In genomic region chr7:140230862-140231778, GRCh38 we compare ENCODE assay signal across 8 cellular contexts. TPM values are rescaled to one million over a fixed set of nuclear protein-coding genes. Genes with fewer than 3 reads are reported as not detected.
DNase-seq lines count a peak whose midpoint lies in the region; ATAC-seq and TF ChIP-seq lines count a peak whose summit lies in the region.

No MANE protein-coding gene starts in this region.

- H3K79me1 ChIP-seq in H9 (ENCODE audit: insufficient read depth, low read depth, low read length, poor library complexity, severe bottlenecking), result no peaks in the 10 kb centered on the region

- intact Hi-C loops in A673 (cut with micrococcal nuclease; ENCODE audit: unreplicated experiment) (no loop called here), Panc1 (cut with micrococcal nuclease; ENCODE audit: unreplicated experiment) (no loop called here), transverse colon (cut with DNase I; ENCODE audit: low total_unique reads) (loop anchor here (5.0 kb wide), 1 partner anchor 54 kb away; the partner anchor contains the start of gene KDM7A)

- H3K23ac ChIP-seq in H9 (ENCODE audit: insufficient read length, low read depth, low read length), result no peak overlapping the region

- in situ Hi-C loops in Panc1 (cut with HindIII; ENCODE audit: low pct_unique_long_range_greater_than_20kb, low sequenced_read_pairs) (no loop called here), transverse colon (cut with MboI; ENCODE audit: low pct_ligation_motif_present in 1 of 4, low pct_unique_long_range_greater_than_20kb in 1 of 4, low sequenced_read_pairs in 3 of 4) (no loop called here)

- no peaks in the 10 kb centered on the region for H3K79me2 ChIP-seq in H9 (ENCODE audit: insufficient read depth, low read length)

- BruUV-seq in A673 (replicated peaks; lab: Mats Ljungman, UMichigan) (no TSS peak), Panc1 (replicated peaks; lab: Mats Ljungman, UMichigan) (no TSS peak)

- TF ChIP-seq POLR2A in gastroesophageal sphincter (IDR thresholded peaks at IDR 0.05), result no peak
- TF ChIP-seq POLR2A in transverse colon (IDR thresholded peaks at IDR 0.05), result peak; percentile 52

- H3K27me3 Mint-ChIP-seq in H9 (ENCODE audit: low read depth), result peaks cover 26% of the 10 kb centered on the region

- H4K20me1 ChIP-seq in H9 (ENCODE audit: control insufficient read depth, insufficient read depth, insufficient read length), result no peaks in the 10 kb centered on the region

- no peak overlapping the region for H4K5ac ChIP-seq in H9 (ENCODE audit: insufficient read length, low read depth, low read length)

- H2BK5ac ChIP-seq in H9 (ENCODE audit: insufficient read length, low read length), result no peak overlapping the region

- no peak overlapping the region for H3K18ac ChIP-seq in H9 (ENCODE audit: insufficient read length, low read depth, low read length)

- no peak overlapping the region for H2AFZ ChIP-seq in H9 (ENCODE audit: low read length)

- H3K4me3 ChIP-seq in A673 (ENCODE audit: low read depth, low read length, poor library complexity, severe bottlenecking) (peak overlapping the region; percentile 51), Panc1 (ENCODE audit: low read depth in 2 of 2, low read length in 2 of 2) (peak overlapping the region; percentile 52 to 68), gastroesophageal sphincter (peak overlapping the region; percentile 40 to 65), transverse colon (peak overlapping the region; percentile 33 to 56 (median 48))

- H3K27ac ChIP-seq in A673 (ENCODE audit: low read depth, low read length, poor library complexity, severe bottlenecking) (no peak overlapping the region), H9 (ENCODE audit: insufficient read length, low read depth, low read length) (no peak overlapping the region), Panc1 (ENCODE audit: low read length) (no peak overlapping the region), gastroesophageal sphincter (peak overlapping the region in 2 of 4 donors; percentile 43 to 54), transverse colon (peak overlapping the region; percentile 89 to 96 (median 90))

- H2BK20ac ChIP-seq in H9 (ENCODE audit: low read depth, low read length, poor library complexity, severe bottlenecking), result no peak overlapping the region

- H3K9me3 ChIP-seq in A673 (ENCODE audit: low read depth, low read length, poor library complexity, severe bottlenecking) (no peaks in the 10 kb centered on the region), H9 (ENCODE audit: control insufficient read depth, low read depth, low read length) (no peaks in the 10 kb centered on the region), Panc1 (ENCODE audit: control insufficient read depth, insufficient read depth, low read depth, low read length) (no peaks in the 10 kb centered on the region), gastroesophageal sphincter (no peaks in the 10 kb centered on the region), transverse colon (no peaks in the 10 kb centered on the region)

- peak overlapping the region; percentile 78 to 87 for H3K4me3 Mint-ChIP-seq in H9

- no peak overlapping the region for H4K8ac ChIP-seq in H9 (replicated peaks; ENCODE audit: insufficient read length, low read depth, low read length)

- H3K9ac ChIP-seq in H9 (ENCODE audit: extremely low read depth, insufficient read length, low read length), result no peak overlapping the region

- no peak overlapping the region; the same call in 1 of the 2 replicates for H2BK15ac ChIP-seq in H9 (ENCODE audit: low read depth, low read length)

- CTCF ChIA-PET in A673 (lab: Charles Lee) (no interaction called here), Panc1 (lab: Charles Lee) (no interaction called here)

- H3K27ac Mint-ChIP-seq in H9, result peak overlapping the region in 1 of 3 experiments; percentile 64; a peak in 2 of 7 replicates

- H3T11ph ChIP-seq in H9 (ENCODE audit: low read length), result no peak overlapping the region

- H3K4ac ChIP-seq in H9 (ENCODE audit: low read depth, low read length), result no peak overlapping the region

- no peaks in the 10 kb centered on the region for H3K36me3 Mint-ChIP-seq in H9 (ENCODE audit: insufficient read depth in 1 of 3, low read depth in 3 of 3)

- DNase-seq in A673 (ENCODE audit: low spot score), result peak; percentile 54
- peak; percentile 97 for DNase-seq in H9
- no peak for DNase-seq in Panc1 (ENCODE audit: low read depth, low spot score)
- peak; percentile 33 for DNase-seq in activated gamma-delta T cell (lab: John Stamatoyannopoulos, UW)
- DNase-seq in omental fat pad (ENCODE audit: low spot score), result no peak
- DNase-seq in transverse colon, result peak; percentile 87
- no peak for DNase-seq in Ammon's horn (ENCODE audit: low spot score)

- TF ChIP-seq EP300 in gastroesophageal sphincter (IDR thresholded peaks at IDR 0.05) (no peak), transverse colon (IDR thresholded peaks at IDR 0.05; ENCODE audit: low read depth) (no peak)

- H2AK5ac ChIP-seq in H9 (ENCODE audit: insufficient read length, low read length), result no peak overlapping the region

- peak; percentile 81 for ATAC-seq in Panc1
- peak; percentile 38 for ATAC-seq in gastroesophageal sphincter
- ATAC-seq in omental fat pad (ENCODE audit: low FRiP score), result peak; percentile 35

- H3K4me2 ChIP-seq in H9 (ENCODE audit: insufficient read depth, insufficient read length, low read length), result peak overlapping the region; percentile 60

- no peaks in the 10 kb centered on the region for H3K36me3 ChIP-seq in A673 (ENCODE audit: insufficient read depth, low read length, poor library complexity, severe bottlenecking)
- H3K36me3 ChIP-seq in Panc1 (ENCODE audit: control insufficient read depth, insufficient read depth, low read length), result no peaks in the 10 kb centered on the region
- no peaks in the 10 kb centered on the region for H3K36me3 ChIP-seq in gastroesophageal sphincter
- H3K36me3 ChIP-seq in transverse colon, result no peaks in the 10 kb centered on the region

- POLR2A ChIA-PET in A673 (lab: Charles Lee; ENCODE audit: low non-redundant PET) (no interaction called here), Panc1 (lab: Charles Lee) (interaction anchor here (0.6 kb wide), 1 partner anchor 56 kb away, joined by 4 read pairs; no protein-coding TSS in a partner anchor)

- no CpG with 5 or more reads among the region's 60 CpGs for WGBS in H9 (ENCODE audit: extremely low coverage, insufficient read length, low lambda C conversion rate)
- 1% methylated on average over 19 to 37 of the region's 60 CpGs for WGBS in gastroesophageal sphincter (ENCODE audit: low coverage in 1 of 2), 2 donors
- 0 to 2% methylated on average over 3 to 42 of the region's 60 CpGs for WGBS in transverse colon (ENCODE audit: low coverage in 1 of 2), 2 donors

- H3K14ac ChIP-seq in H9 (ENCODE audit: insufficient read depth, low read length), result no peak overlapping the region

- no peaks in the 10 kb centered on the region for H3K4me1 ChIP-seq in A673 (ENCODE audit: insufficient read depth, low read length, poor library complexity, severe bottlenecking)
- no peaks in the 10 kb centered on the region for H3K4me1 ChIP-seq in H9 (ENCODE audit: insufficient read depth, low read length)
- H3K4me1 ChIP-seq in Panc1 (ENCODE audit: control insufficient read depth, insufficient read depth, low read length), result no peaks in the 10 kb centered on the region
- H3K4me1 ChIP-seq in gastroesophageal sphincter, result peaks cover 0 to 25% (median 10%) of the 10 kb centered on the region in 3 donors
- H3K4me1 ChIP-seq in transverse colon, result peaks cover 11 to 53% (median 45%) of the 10 kb centered on the region in 4 donors

- no peak for TF ChIP-seq CTCF in A673 (conservative IDR thresholded peaks at IDR 0.05; ENCODE audit: low read depth, low read length)
- TF ChIP-seq CTCF in H9 (conservative IDR thresholded peaks at IDR 0.05), result 0 out of 3 replicates have a peak, but pooled peaks have one; percentile 24
- TF ChIP-seq CTCF in Panc1 (IDR thresholded peaks at IDR 0.05), result no peak
- no peak for TF ChIP-seq CTCF in gastroesophageal sphincter (IDR thresholded peaks at IDR 0.05)
- no peak for TF ChIP-seq CTCF in omental fat pad (IDR thresholded peaks at IDR 0.05)
- TF ChIP-seq CTCF in transverse colon (IDR thresholded peaks at IDR 0.05), result no peak

- H2BK12ac ChIP-seq in H9 (ENCODE audit: insufficient read length, low read depth, low read length), result no peak overlapping the region

- peaks cover 9% of the 10 kb centered on the region for H3K23me2 ChIP-seq in H9 (ENCODE audit: insufficient read length, low read depth, low read length, poor library complexity, severe bottlenecking)

- H3K56ac ChIP-seq in H9 (ENCODE audit: insufficient read length, low read depth, low read length), result no peak overlapping the region

- peaks cover 16 to 17% of the 10 kb centered on the region in 2 experiments for H3K4me1 Mint-ChIP-seq in H9

- no peak overlapping the region for H2BK120ac ChIP-seq in H9 (ENCODE audit: low read depth, low read length, poor library complexity, severe bottlenecking)

- H3K27me3 ChIP-seq in A673 (replicated peaks; ENCODE audit: insufficient read depth, low read depth, low read length, poor library complexity) (peaks cover 16% of the 10 kb centered on the region), H9 (ENCODE audit: insufficient read depth, low read length) (no peaks in the 10 kb centered on the region; the same call in 1 of the 2 replicates), Panc1 (ENCODE audit: control insufficient read depth, insufficient read depth, low read length) (peaks cover 2% of the 10 kb centered on the region), gastroesophageal sphincter (peaks cover 17% of the 10 kb centered on the region), transverse colon (no peaks in the 10 kb centered on the region)

- H3K9me3 Mint-ChIP-seq in H9, result no peaks in the 10 kb centered on the region; a peak in 1 of 5 replicates

- no peak overlapping the region for H4K91ac ChIP-seq in H9 (ENCODE audit: insufficient read length, low read depth, low read length)

RNA-seq across cellular contexts. Expression of gene KDM7A, which starts 54.3 kb away (rescaled TPM):
- total RNA-seq in A673 (2021), result 9.6 and 11.7 TPM in 2 replicates
- total RNA-seq in H9 (2021), result 6.6 and 7.0 TPM in 2 replicates
- 3.6 TPM for total RNA-seq in Panc1 (2021; ENCODE audit: unreplicated experiment)
- 2.9 TPM for polyA plus RNA-seq in Panc1 (2012; ENCODE audit: insufficient read length)
- total RNA-seq in gastroesophageal sphincter, result 10 to 100 TPM; 15.0 to 26.3 (median 21.4) TPM
- total RNA-seq in omental fat pad, result 10 to 100 TPM; 16.8 to 33.7 (median 19.2) TPM
- 10 to 100 TPM; 21.9 to 84.2 (median 54.6) TPM for total RNA-seq in transverse colon

Comparison
In these comparisons a context has a peak if more than half of its experiments do, and no peak if none do; other contexts are left out.
1. DNase-seq: peak in A673 (single experiment), H9 (single experiment), activated gamma-delta T cell (single experiment) and transverse colon (single experiment); none in Panc1 (single experiment), omental fat pad (single experiment) and Ammon's horn (single experiment).
2. H3K27ac ChIP-seq: peak in transverse colon (4 of 4); none in A673 (single experiment), H9 (single experiment) and Panc1 (single experiment).
3. Peak in every context shown above with its lines, with median percentiles within 50 percentile points of each other: H3K4me3 ChIP-seq and ATAC-seq.